In genomic region chr20:56249244-56249955, GRCh38 we compare ENCODE assay signal across 9 cellular contexts. TPM values are rescaled to one million over a fixed set of nuclear protein-coding genes. Genes with fewer than 3 reads are reported as not detected.
DNase-seq lines count a peak whose midpoint lies in the region; ATAC-seq and TF ChIP-seq lines count a peak whose summit lies in the region.
"Had no signal": no experiment of that assay in that cellular context is flagged by ENCODE, and none has a peak within 500 bp of the region (broad histone marks: within the 10 kb centered on the region; RNA-seq: fewer than 3 reads in every experiment).

No MANE protein-coding gene starts in this region.

- in situ Hi-C loops in SK-MEL-5 (cut with HindIII; ENCODE audit: low pct_unique_long_range_greater_than_20kb, low sequenced_read_pairs): no loop called here
- in situ Hi-C loops in gastrocnemius medialis (cut with MboI; ENCODE audit: low sequenced_read_pairs in 4 of 4): no loop called here

- TF ChIP-seq POLR2A in gastrocnemius medialis (IDR thresholded peaks at IDR 0.05): no peak

- no peaks in the 10 kb centered on the region for H3K4me1 ChIP-seq in gastrocnemius medialis

- H3K27me3 Mint-ChIP-seq in activated T-helper 17 cell treated with anti-CD3 and anti-CD28 coated beads, Interleukin-2, amount 50 U/mL, for 72 hours: peaks cover 44% of the 10 kb centered on the region

- H3K4me3 ChIP-seq in gastrocnemius medialis: no peak overlapping the region

- intact Hi-C loops in gastrocnemius medialis (cut with DNase I; ENCODE audit: low total_unique reads): no loop called here

- H3K27ac ChIP-seq in gastrocnemius medialis: no peak overlapping the region
- H3K27ac ChIP-seq: neutrophil had no signal

- no peaks in the 10 kb centered on the region for H3K36me3 Mint-ChIP-seq in activated T-helper 17 cell treated with anti-CD3 and anti-CD28 coated beads, Interleukin-2, amount 50 U/mL, for 72 hours (ENCODE audit: low read depth)

- H3K27ac Mint-ChIP-seq in activated T-helper 17 cell treated with anti-CD3 and anti-CD28 coated beads, Interleukin-2, amount 50 U/mL, for 72 hours: no peak overlapping the region

- H3K9me3 Mint-ChIP-seq in activated T-helper 17 cell treated with anti-CD3 and anti-CD28 coated beads, Interleukin-2, amount 50 U/mL, for 72 hours: no peaks in the 10 kb centered on the region

- H3K36me3 ChIP-seq in gastrocnemius medialis: no peaks in the 10 kb centered on the region
- H3K36me3 ChIP-seq: neutrophil had no signal

- ATAC-seq in HG02610 (IDR thresholded peaks at IDR 0.05; ENCODE audit: unreplicated experiment): peak; percentile 45
- no peak for ATAC-seq in gastrocnemius medialis
- ATAC-seq in HG02981 (IDR thresholded peaks at IDR 0.05; ENCODE audit: unreplicated experiment): no peak
- no peak for ATAC-seq in activated T-helper 17 cell treated with anti-CD3 and anti-CD28 coated beads, Interleukin-2, amount 50 U/mL, for 72 hours (replicated peaks)

- H3K4me1 Mint-ChIP-seq in activated T-helper 17 cell treated with anti-CD3 and anti-CD28 coated beads, Interleukin-2, amount 50 U/mL, for 72 hours: no peaks in the 10 kb centered on the region

- DNase-seq in NCI-H82 (lab: John Stamatoyannopoulos, UW): peak; percentile 72
- no peak for DNase-seq in NCI-H82 treated with DMSO at 0.1 percent for 48 hours (lab: John Stamatoyannopoulos, UW; ENCODE audit: unreplicated experiment)
- DNase-seq in SK-MEL-5 (ENCODE audit: low read depth, low spot score): peak; percentile 56
- peak; percentile 56 for DNase-seq in iPS-NIHi11 (ENCODE audit: low spot score)
- DNase-seq in gastrocnemius medialis: no peak

- H3K9me3 ChIP-seq in gastrocnemius medialis: no peaks in the 10 kb centered on the region
- H3K9me3 ChIP-seq: neutrophil had no signal

- no peak overlapping the region for H3K4me3 Mint-ChIP-seq in activated T-helper 17 cell treated with anti-CD3 and anti-CD28 coated beads, Interleukin-2, amount 50 U/mL, for 72 hours

- H3K27me3 ChIP-seq in gastrocnemius medialis: peaks cover 0 to 4% (median 0%) of the 10 kb centered on the region in 3 donors

- no peak for TF ChIP-seq CTCF in gastrocnemius medialis (IDR thresholded peaks at IDR 0.05 in 4 of 5, conservative IDR thresholded peaks at IDR 0.05 in 1 of 5)

RNA-seq across cellular contexts. Expression of gene MC3R, which starts 0.9 kb away (rescaled TPM):
- not detected in 2 replicates for total RNA-seq in SK-MEL-5 (2014; rRNA removed; shearing (Covaris generic))
- polyA plus RNA-seq in SK-MEL-5 (2015; cell fraction: cytosol; rRNA removed): not detected in 2 replicates
- not detected in 2 replicates for polyA plus RNA-seq in SK-MEL-5 (2015; cell fraction: nucleus; rRNA removed)
- not detected for total RNA-seq in gastrocnemius medialis
- not detected for total RNA-seq in activated T-helper 17 cell treated with anti-CD3 and anti-CD28 coated beads, Interleukin-2, amount 50 U/mL, for 72 hours

Comparison
In these comparisons a context has a peak if more than half of its experiments do, and no peak if none do; other contexts are left out.
1. DNase-seq: peak in NCI-H82 (single experiment), SK-MEL-5 (single experiment) and iPS-NIHi11 (single experiment); none in NCI-H82 treated with DMSO at 0.1 percent for 48 hours (single experiment) and gastrocnemius medialis (0 of 2).